ENCODE assay signal across 17 cellular contexts in genomic region chr6:22294301-22294700, GRCh38. TPM values are rescaled to one million over a fixed set of nuclear protein-coding genes. Genes with fewer than 3 reads are reported as not detected.
DNase-seq lines count a peak whose midpoint lies in the region; TF ChIP-seq lines count a peak whose summit lies in the region.
"Had no signal": no experiment of that assay in that cellular context is flagged by ENCODE, and none has a peak within 500 bp of the region (broad histone marks: within the 10 kb centered on the region; RNA-seq: fewer than 3 reads in every experiment).

No MANE protein-coding gene starts in this region.

- no peak overlapping the region for H3K27ac Mint-ChIP-seq in neural progenitor cell
- H3K27ac Mint-ChIP-seq: CD4-positive, alpha-beta T cell had no signal

- H3K27me3 ChIP-seq in WERI-Rb-1 (ENCODE audit: insufficient read depth, low read depth, severe bottlenecking) (no peaks in the 10 kb centered on the region), neural progenitor cell (no peaks in the 10 kb centered on the region)
- H3K27me3 ChIP-seq: BE2C had no signal

- peaks cover 3% of the 10 kb centered on the region for H3K4me1 Mint-ChIP-seq in neural progenitor cell

- H3K9me3 Mint-ChIP-seq in neural progenitor cell = peaks cover 4% of the 10 kb centered on the region
- H3K9me3 Mint-ChIP-seq: CD4-positive, alpha-beta T cell had no signal

- peak overlapping the region; percentile 61 for H2AFZ ChIP-seq in neural progenitor cell (replicated peaks)
- H2AFZ ChIP-seq: GM23248 had no signal

- no peaks in the 10 kb centered on the region for H3K9me3 ChIP-seq in WERI-Rb-1 (ENCODE audit: severe bottlenecking)
- H3K9me3 ChIP-seq in neural progenitor cell (ENCODE audit: low read depth) = no peaks in the 10 kb centered on the region
- H3K9me3 ChIP-seq: BE2C had no signal

- H3K4me1 ChIP-seq in neural progenitor cell = peaks cover 2% of the 10 kb centered on the region
- H3K4me1 ChIP-seq: BE2C had no signal

- H3K36me3 ChIP-seq in WERI-Rb-1 (no peaks in the 10 kb centered on the region), neural progenitor cell (no peaks in the 10 kb centered on the region)
- H3K36me3 ChIP-seq: BE2C had no signal

- H3K36me3 Mint-ChIP-seq in neural progenitor cell = peaks cover 3% of the 10 kb centered on the region

- H3K4me3 Mint-ChIP-seq in neural progenitor cell = no peak overlapping the region
- H3K4me3 Mint-ChIP-seq: CD4-positive, alpha-beta T cell had no signal

- H3K27ac ChIP-seq in WERI-Rb-1 (no peak overlapping the region), neural progenitor cell (no peak overlapping the region)
- H3K27ac ChIP-seq: 22Rv1, GM23248 had no signal

- no peaks in the 10 kb centered on the region for H3K79me2 ChIP-seq in neural progenitor cell (ENCODE audit: low read depth)

- peak; percentile 11; the same call in 1 of the 2 replicates for TF ChIP-seq CTCF in WERI-Rb-1 (IDR thresholded peaks at IDR 0.05; ENCODE audit: low read depth, low read length)
- TF ChIP-seq CTCF in neural progenitor cell (IDR thresholded peaks at IDR 0.05) = no peak

- DNase-seq in DMS 273 (lab: John Stamatoyannopoulos, UW; ENCODE audit: unreplicated experiment) = peak; percentile 51
- no peak for DNase-seq in DMS 273 treated with DMSO at 0.1 percent for 48 hours (lab: John Stamatoyannopoulos, UW)
- peak; percentile 62 to 87 for DNase-seq in NCI-H524 (lab: John Stamatoyannopoulos, UW)
- peak; percentile 36 for DNase-seq in WERI-Rb-1
- no peak for DNase-seq in neural progenitor cell (ENCODE audit: low spot score)
- DNase-seq in activated CD4-positive, alpha-beta T cell treated with anti-CD3 and anti-CD28 coated beads, Interleukin-2, amount 50 U/mL, for 48 hours = no peak
- no peak for DNase-seq in GOT3 (lab: John Stamatoyannopoulos, UW)
- DNase-seq in T-helper 1 cell = no peak
- DNase-seq: BE2C; Calu3; CD4-positive, alpha-beta T cell; DND-41; GM23248; NCI-H1436; Right ventricle myocardium superior had no signal

- H3K4me3 ChIP-seq in WERI-Rb-1 (ENCODE audit: low read depth, low read length) = no peak overlapping the region
- H3K4me3 ChIP-seq in neural progenitor cell = no peak overlapping the region
- H3K4me3 ChIP-seq: GM12878, GM23248 had no signal

- no peaks in the 10 kb centered on the region for H3F3A ChIP-seq in neural progenitor cell (ENCODE audit: low read depth)

- no peaks in the 10 kb centered on the region for H3K27me3 Mint-ChIP-seq in neural progenitor cell (ENCODE audit: insufficient read depth, low read depth)
- H3K27me3 Mint-ChIP-seq: CD4-positive, alpha-beta T cell had no signal

- H4K20me1 ChIP-seq in neural progenitor cell (ENCODE audit: low read depth) = no peaks in the 10 kb centered on the region

- no peak overlapping the region for H3K9ac ChIP-seq in neural progenitor cell
- H3K9ac ChIP-seq: GM23248 had no signal

- H3K4me2 ChIP-seq in neural progenitor cell = no peak overlapping the region

RNA-seq across cellular contexts. Expression of gene PRL, which starts 2.5 kb away (rescaled TPM):
- not detected in 2 replicates for total RNA-seq in neural progenitor cell (ENCODE audit: low replicate concordance)
- total RNA-seq: Calu3; CD4-positive, alpha-beta T cell; GM23248; Right ventricle myocardium superior had no signal

Comparison
In these comparisons a context has a peak if more than half of its experiments do, and no peak if none do; other contexts are left out.
1. DNase-seq: peak in DMS 273 (single experiment), NCI-H524 (2 of 2) and WERI-Rb-1 (single experiment); none in DMS 273 treated with DMSO at 0.1 percent for 48 hours (single experiment), neural progenitor cell (single experiment), activated CD4-positive, alpha-beta T cell treated with anti-CD3 and anti-CD28 coated beads, Interleukin-2, amount 50 U/mL, for 48 hours (0 of 2), GOT3 (single experiment) and T-helper 1 cell (0 of 5).